In the genomic region with DNA sequence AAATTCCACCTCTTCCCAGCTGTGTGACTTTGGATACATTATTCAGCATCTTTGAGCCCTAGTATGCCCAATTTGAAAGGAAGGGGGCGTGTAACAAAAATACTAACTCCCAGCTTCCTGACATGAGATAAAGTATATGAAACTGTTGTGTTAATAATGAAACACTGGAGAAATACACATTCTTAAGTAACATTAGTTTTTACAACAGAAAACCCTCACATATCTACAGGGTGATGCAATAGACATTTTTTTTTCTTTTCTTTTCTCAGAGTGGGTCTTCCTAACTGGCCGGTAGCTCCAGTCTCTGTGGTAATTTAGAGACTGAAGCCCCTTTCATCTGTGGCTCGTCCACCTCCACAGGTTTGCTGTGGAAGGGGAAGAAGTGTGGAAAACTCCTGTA, we compare ENCODE assay signal across 22 cellular contexts.
"Had no signal": no experiment of that assay in that cellular context is flagged by ENCODE, and none has a peak within 500 bp of the region (broad histone marks: within the 10 kb centered on the region; RNA-seq: fewer than 3 reads in every experiment).

No MANE protein-coding gene starts in this region.

- H3K9me3 ChIP-seq: SK-N-SH had no signal

- H3K9ac ChIP-seq: SK-N-SH had no signal

- H3K27me3 ChIP-seq: MG63 had no signal

- H3K4me2 ChIP-seq: SK-N-SH had no signal

- ATAC-seq: T-cell had no signal

- H3K4me3 ChIP-seq: MG63 had no signal

- H3K36me3 ChIP-seq: MG63 had no signal

- DNase-seq: Karpas-422, KG1, MG63, NCI-H1092, NCI-H1436, NCI-H187, NCI-H2029, NCI-H2081 treated with DMSO at 0.1 percent for 48 hours, NCI-H2171, NCI-H226, NCI-H446, NCI-H510A, NCI-H524 treated with DMSO at 0.1 percent for 48 hours, NCI-H69, NCI-H774, Right ventricle myocardium superior, RPMI8226, SIG-M5, SK-N-SH, SW 1271, T-cell had no signal

- FAIRE-seq: RCC 7860 had no signal
